1 cellular context compared by ENCODE assay signal in the genomic region with DNA sequence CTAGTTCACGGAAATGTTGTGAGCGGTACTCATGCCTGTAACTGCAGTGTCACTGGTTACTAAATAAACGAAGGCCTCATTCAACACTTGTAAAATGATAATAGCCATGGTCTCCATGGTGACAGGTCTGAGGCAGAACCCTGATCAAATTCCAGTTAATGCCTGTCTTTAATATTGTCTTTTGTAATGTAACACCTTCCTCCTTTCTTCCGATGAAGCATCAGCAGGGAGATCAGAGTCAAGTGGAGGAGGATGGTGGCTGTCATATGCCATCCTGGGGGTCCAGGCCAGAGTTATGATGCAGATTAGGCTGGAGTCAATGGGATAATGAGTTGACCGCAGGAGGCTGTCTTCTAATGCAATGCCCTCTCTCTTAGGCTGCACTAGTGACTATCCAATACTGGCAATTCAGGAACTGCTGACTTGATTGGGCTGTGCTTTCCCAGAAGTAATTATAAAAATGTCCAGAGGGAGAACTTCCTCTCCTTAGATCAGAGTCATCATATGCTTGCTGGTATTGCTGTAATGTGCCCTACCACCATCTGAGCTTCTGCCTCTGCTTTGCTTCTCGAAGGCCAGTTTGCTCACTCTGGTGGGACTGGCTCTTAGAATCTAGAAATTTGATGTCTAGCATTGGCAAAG.
A peak's percentile ranks its signal among the peaks of the same experiment; 100 is the strongest.
TF ChIP-seq lines count a peak whose summit lies in the region.

No MANE protein-coding gene starts in this region.

TF ChIP-seq in HEK293, 187 proteins besides CTCF, POLR2A, EP300 and RAD21 (continued from another document):
- no peak for TF ChIP-seq ZNF707 (tag by site-specific recombination; IDR thresholded peaks at IDR 0.05)
- TF ChIP-seq TRIM28 (IDR thresholded peaks at IDR 0.05; ENCODE audit: borderline replicate concordance, low read length): peak; percentile 84
- TF ChIP-seq, protein P1, sequence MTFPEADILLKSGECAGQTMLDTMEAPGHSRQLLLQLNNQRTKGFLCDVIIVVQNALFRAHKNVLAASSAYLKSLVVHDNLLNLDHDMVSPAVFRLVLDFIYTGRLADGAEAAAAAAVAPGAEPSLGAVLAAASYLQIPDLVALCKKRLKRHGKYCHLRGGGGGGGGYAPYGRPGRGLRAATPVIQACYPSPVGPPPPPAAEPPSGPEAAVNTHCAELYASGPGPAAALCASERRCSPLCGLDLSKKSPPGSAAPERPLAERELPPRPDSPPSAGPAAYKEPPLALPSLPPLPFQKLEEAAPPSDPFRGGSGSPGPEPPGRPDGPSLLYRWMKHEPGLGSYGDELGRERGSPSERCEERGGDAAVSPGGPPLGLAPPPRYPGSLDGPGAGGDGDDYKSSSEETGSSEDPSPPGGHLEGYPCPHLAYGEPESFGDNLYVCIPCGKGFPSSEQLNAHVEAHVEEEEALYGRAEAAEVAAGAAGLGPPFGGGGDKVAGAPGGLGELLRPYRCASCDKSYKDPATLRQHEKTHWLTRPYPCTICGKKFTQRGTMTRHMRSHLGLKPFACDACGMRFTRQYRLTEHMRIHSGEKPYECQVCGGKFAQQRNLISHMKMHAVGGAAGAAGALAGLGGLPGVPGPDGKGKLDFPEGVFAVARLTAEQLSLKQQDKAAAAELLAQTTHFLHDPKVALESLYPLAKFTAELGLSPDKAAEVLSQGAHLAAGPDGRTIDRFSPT (tag by site-specific recombination; IDR thresholded peaks at IDR 0.05): peak; percentile 51
- peak; percentile 65; the same call in 1 of the 2 replicates for TF ChIP-seq ZNF561 (tag by site-specific recombination; IDR thresholded peaks at IDR 0.05; ENCODE audit: borderline replicate concordance)
- TF ChIP-seq ZNF423 (tag by site-specific recombination; IDR thresholded peaks at IDR 0.05): no peak
- 0 out of 2 replicates have a peak, but pooled peaks have one; percentile 30 for TF ChIP-seq ZNF335 (tag by site-specific recombination; conservative IDR thresholded peaks at IDR 0.05)
- no peak for TF ChIP-seq ZBTB7A (tag by site-specific recombination; IDR thresholded peaks at IDR 0.05; ENCODE audit: low read depth)
- TF ChIP-seq ZNF521 (tag by site-specific recombination; IDR thresholded peaks at IDR 0.05): no peak
- TF ChIP-seq ZNF843 (tag by site-specific recombination; IDR thresholded peaks at IDR 0.05): peak; percentile 70
- TF ChIP-seq, protein P2, sequence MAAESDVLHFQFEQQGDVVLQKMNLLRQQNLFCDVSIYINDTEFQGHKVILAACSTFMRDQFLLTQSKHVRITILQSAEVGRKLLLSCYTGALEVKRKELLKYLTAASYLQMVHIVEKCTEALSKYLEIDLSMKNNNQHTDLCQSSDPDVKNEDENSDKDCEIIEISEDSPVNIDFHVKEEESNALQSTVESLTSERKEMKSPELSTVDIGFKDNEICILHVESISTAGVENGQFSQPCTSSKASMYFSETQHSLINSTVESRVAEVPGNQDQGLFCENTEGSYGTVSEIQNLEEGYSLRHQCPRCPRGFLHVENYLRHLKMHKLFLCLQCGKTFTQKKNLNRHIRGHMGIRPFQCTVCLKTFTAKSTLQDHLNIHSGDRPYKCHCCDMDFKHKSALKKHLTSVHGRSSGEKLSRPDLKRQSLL (tag by site-specific recombination; IDR thresholded peaks at IDR 0.05): no peak
- no peak for TF ChIP-seq ZNF23 (tag by site-specific recombination; IDR thresholded peaks at IDR 0.05; ENCODE audit: borderline replicate concordance)
- TF ChIP-seq ZNF776 (tag by site-specific recombination; IDR thresholded peaks at IDR 0.05; ENCODE audit: borderline replicate concordance): no peak
- TF ChIP-seq ZNF426 (tag by site-specific recombination; IDR thresholded peaks at IDR 0.05): no peak
- TF ChIP-seq ZNF701 (tag by site-specific recombination; IDR thresholded peaks at IDR 0.05): no peak
- no peak for TF ChIP-seq ZNF664 (tag by site-specific recombination; IDR thresholded peaks at IDR 0.05)
- TF ChIP-seq, protein P3, sequence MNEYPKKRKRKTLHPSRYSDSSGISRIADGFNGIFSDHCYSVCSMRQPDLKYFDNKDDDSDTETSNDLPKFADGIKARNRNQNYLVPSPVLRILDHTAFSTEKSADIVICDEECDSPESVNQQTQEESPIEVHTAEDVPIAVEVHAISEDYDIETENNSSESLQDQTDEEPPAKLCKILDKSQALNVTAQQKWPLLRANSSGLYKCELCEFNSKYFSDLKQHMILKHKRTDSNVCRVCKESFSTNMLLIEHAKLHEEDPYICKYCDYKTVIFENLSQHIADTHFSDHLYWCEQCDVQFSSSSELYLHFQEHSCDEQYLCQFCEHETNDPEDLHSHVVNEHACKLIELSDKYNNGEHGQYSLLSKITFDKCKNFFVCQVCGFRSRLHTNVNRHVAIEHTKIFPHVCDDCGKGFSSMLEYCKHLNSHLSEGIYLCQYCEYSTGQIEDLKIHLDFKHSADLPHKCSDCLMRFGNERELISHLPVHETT (tag by site-specific recombination; IDR thresholded peaks at IDR 0.05): peak; percentile 44; the same call in 1 of the 2 replicates
- TF ChIP-seq, protein P4, sequence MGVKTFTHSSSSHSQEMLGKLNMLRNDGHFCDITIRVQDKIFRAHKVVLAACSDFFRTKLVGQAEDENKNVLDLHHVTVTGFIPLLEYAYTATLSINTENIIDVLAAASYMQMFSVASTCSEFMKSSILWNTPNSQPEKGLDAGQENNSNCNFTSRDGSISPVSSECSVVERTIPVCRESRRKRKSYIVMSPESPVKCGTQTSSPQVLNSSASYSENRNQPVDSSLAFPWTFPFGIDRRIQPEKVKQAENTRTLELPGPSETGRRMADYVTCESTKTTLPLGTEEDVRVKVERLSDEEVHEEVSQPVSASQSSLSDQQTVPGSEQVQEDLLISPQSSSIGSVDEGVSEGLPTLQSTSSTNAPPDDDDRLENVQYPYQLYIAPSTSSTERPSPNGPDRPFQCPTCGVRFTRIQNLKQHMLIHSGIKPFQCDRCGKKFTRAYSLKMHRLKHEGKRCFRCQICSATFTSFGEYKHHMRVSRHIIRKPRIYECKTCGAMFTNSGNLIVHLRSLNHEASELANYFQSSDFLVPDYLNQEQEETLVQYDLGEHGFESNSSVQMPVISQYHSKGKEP (tag by site-specific recombination; IDR thresholded peaks at IDR 0.05): peak; percentile 36; the same call in 1 of the 2 replicates
- TF ChIP-seq ZNF585B (tag by site-specific recombination; IDR thresholded peaks at IDR 0.05): no peak
- no peak for TF ChIP-seq ZNF174 (tag by site-specific recombination; IDR thresholded peaks at IDR 0.05)
- TF ChIP-seq ZFHX2 (tag by site-specific recombination; conservative IDR thresholded peaks at IDR 0.05): no peak
- TF ChIP-seq ZNF555 (tag by site-specific recombination; conservative IDR thresholded peaks at IDR 0.05): no peak
- TF ChIP-seq, protein P5, sequence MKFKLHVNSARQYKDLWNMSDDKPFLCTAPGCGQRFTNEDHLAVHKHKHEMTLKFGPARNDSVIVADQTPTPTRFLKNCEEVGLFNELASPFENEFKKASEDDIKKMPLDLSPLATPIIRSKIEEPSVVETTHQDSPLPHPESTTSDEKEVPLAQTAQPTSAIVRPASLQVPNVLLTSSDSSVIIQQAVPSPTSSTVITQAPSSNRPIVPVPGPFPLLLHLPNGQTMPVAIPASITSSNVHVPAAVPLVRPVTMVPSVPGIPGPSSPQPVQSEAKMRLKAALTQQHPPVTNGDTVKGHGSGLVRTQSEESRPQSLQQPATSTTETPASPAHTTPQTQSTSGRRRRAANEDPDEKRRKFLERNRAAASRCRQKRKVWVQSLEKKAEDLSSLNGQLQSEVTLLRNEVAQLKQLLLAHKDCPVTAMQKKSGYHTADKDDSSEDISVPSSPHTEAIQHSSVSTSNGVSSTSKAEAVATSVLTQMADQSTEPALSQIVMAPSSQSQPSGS (tag by site-specific recombination; IDR thresholded peaks at IDR 0.05; ENCODE audit: low read depth): no peak
- TF ChIP-seq ZNF121 (tag by site-specific recombination; IDR thresholded peaks at IDR 0.05): no peak
- TF ChIP-seq ZBTB8A (tag by site-specific recombination; IDR thresholded peaks at IDR 0.05): no peak
- peak; percentile 16; the same call in 1 of the 2 replicates for TF ChIP-seq ZNF596 (tag by site-specific recombination; IDR thresholded peaks at IDR 0.05)
- TF ChIP-seq ZNF394 (tag by site-specific recombination; IDR thresholded peaks at IDR 0.05; ENCODE audit: borderline replicate concordance): no peak
- no peak for TF ChIP-seq ZNF791 (tag by site-specific recombination; IDR thresholded peaks at IDR 0.05)
- TF ChIP-seq HOXD13 (CRISPR knock-in tag; IDR thresholded peaks at IDR 0.05; ENCODE audit: borderline replicate concordance): no peak
- TF ChIP-seq GLI2 (tag by site-specific recombination; IDR thresholded peaks at IDR 0.05; ENCODE audit: borderline replicate concordance, low read depth): no peak; the same call in 1 of the 2 replicates
